9 cellular contexts compared by ENCODE assay signal in the genomic region with DNA sequence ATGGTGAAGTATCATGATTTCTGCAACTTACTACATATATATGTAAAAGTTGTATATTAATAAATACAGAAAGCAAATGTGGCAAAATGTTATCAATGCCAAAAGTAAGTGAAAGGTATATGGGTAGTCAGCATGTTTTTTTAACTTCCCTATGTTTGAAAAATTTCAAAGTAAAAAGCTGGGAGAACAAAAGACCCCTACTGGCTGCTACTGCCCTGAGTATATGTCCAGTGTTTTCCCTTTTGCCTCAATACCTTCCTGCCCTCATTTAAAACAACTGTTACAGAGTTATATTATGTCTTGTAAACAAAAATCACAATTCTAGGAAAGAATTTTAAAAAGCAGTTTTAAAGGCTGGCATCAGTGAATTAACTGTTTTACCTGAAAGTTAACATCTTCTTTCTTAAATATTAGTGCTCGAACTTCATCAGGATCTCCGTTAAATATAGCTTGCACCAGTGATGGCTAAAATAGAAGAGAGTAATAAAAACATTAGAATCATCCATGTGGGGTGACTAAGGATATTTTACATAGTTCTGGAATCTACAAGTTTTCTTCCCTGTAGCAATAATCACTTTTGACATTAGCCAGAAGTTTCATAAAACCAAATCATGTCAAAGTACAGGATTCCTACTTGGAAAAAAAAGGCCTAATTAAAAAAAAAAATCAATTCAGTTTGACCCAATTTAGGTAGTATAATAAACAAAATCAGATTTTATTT. TPM values are rescaled to one million over a fixed set of nuclear protein-coding genes. Genes with fewer than 3 reads are reported as not detected.
DNase-seq lines count a peak whose midpoint lies in the region; ATAC-seq, FAIRE-seq and TF ChIP-seq lines count a peak whose summit lies in the region.
"Had no signal": no experiment of that assay in that cellular context is flagged by ENCODE, and none has a peak within 500 bp of the region (broad histone marks: within the 10 kb centered on the region; RNA-seq: fewer than 3 reads in every experiment).

No MANE protein-coding gene starts in this region.

- H3K4me1 ChIP-seq in A549 = peaks cover 38% of the 10 kb centered on the region
- H3K4me1 ChIP-seq in HCT116 (ENCODE audit: control insufficient read depth in 1 of 2, insufficient read depth in 2 of 2, low read length in 2 of 2) = peaks cover 50 to 59% of the 10 kb centered on the region in 2 experiments
- H3K4me1 ChIP-seq in adrenal gland (replicated peaks in 1 of 2) = peaks cover 4 to 50% of the 10 kb centered on the region in 2 donors
- H3K4me1 ChIP-seq in pancreas = peaks cover 14 to 30% (median 24%) of the 10 kb centered on the region in 3 donors

- 5% methylated on average over 2 of the region's 2 CpGs for WGBS in A549 (ENCODE audit: missing lambda C conversion rate)
- WGBS in adrenal gland, 4 donors = 47 to 71% (median 59%) methylated on average over 2 of the region's 2 CpGs
- WGBS in pancreas, 2 donors = 78 to 87% methylated on average over 2 of the region's 2 CpGs

- no peak for TF ChIP-seq POLR2A in A549 (IDR thresholded peaks at IDR 0.05; ENCODE audit: low read length)
- TF ChIP-seq POLR2A in HCT116 (IDR thresholded peaks at IDR 0.05; ENCODE audit: borderline replicate concordance, extremely low read depth, insufficient read depth, insufficient read length) = no peak
- no peak for TF ChIP-seq POLR2A in adrenal gland (IDR thresholded peaks at IDR 0.05)

- H3K9me3 ChIP-seq in A549 = peaks cover 11% of the 10 kb centered on the region
- no peaks in the 10 kb centered on the region for H3K9me3 ChIP-seq in HCT116 (ENCODE audit: control insufficient read depth in 1 of 2, insufficient read depth in 1 of 2, low read depth in 1 of 2, low read length in 2 of 2)
- peaks cover 0 to 8% (median 0%) of the 10 kb centered on the region in 3 donors for H3K9me3 ChIP-seq in adrenal gland (replicated peaks in 1 of 3)
- H3K9me3 ChIP-seq in pancreas = no peaks in the 10 kb centered on the region

- H3K9me2 ChIP-seq in HCT116 (ENCODE audit: insufficient read depth) = no peaks in the 10 kb centered on the region

- TF ChIP-seq EP300 in A549 (IDR thresholded peaks at IDR 0.05) = no peak

- intact Hi-C loops in HCT116 (cut with micrococcal nuclease) (no loop called here), adrenal gland (cut with DNase I) (no loop called here), pancreas (cut with DNase I) (no loop called here)

- CTCF ChIA-PET in A549 (lab: Yijun Ruan, JAX) = no interaction called here
- CTCF ChIA-PET in HCT116 (lab: Charles Lee) = no interaction called here
- CTCF ChIA-PET in GM10248 (lab: Yijun Ruan, JAX) = interaction anchor here (1.9 to 2.8 kb wide), 2 partner anchors 17 to 19 kb away, joined by 4 to 8 read pairs; no protein-coding TSS in a partner anchor

- peaks cover 74% of the 10 kb centered on the region for H3K79me2 ChIP-seq in HCT116 (ENCODE audit: insufficient read depth, low read length)

- H4K20me1 ChIP-seq in HCT116 (ENCODE audit: insufficient read depth) = no peaks in the 10 kb centered on the region

- H3K36me3 ChIP-seq in HCT116 (ENCODE audit: control insufficient read depth in 1 of 2, insufficient read depth in 2 of 2, low read length in 2 of 2) = 0 out of 4 replicates have a peak, but pooled peaks cover 0 to 6% of the 10 kb centered on the region in 2 experiments
- H3K36me3 ChIP-seq in adrenal gland (replicated peaks in 1 of 2) = no peaks in the 10 kb centered on the region
- H3K36me3 ChIP-seq in pancreas = no peaks in the 10 kb centered on the region

- no TSS peak for BruUV-seq in HCT116 (replicated peaks; lab: Mats Ljungman, UMichigan)

- TF ChIP-seq CTCF in A549 (IDR thresholded peaks at IDR 0.05) = 0 out of 3 replicates have a peak, but pooled peaks have one; percentile 22
- peak in 1 of 3 experiments; percentile 11; a peak in 1 of 6 replicates for TF ChIP-seq CTCF in HCT116 (IDR thresholded peaks at IDR 0.05 in 2 of 3, conservative IDR thresholded peaks at IDR 0.05 in 1 of 3; ENCODE audit: borderline replicate concordance in 1 of 3, insufficient read depth in 1 of 3, low read depth in 2 of 3, low read length in 2 of 3)
- no peak for TF ChIP-seq CTCF in adrenal gland (IDR thresholded peaks at IDR 0.05)
- TF ChIP-seq CTCF in GM10248 (IDR thresholded peaks at IDR 0.05; ENCODE audit: control extremely low read depth, extremely low read depth, low read depth, missing control alignments) = no peak
- TF ChIP-seq CTCF in D721Med (IDR thresholded peaks at IDR 0.05; ENCODE audit: insufficient read depth, missing control alignments) = no peak
- TF ChIP-seq CTCF in pancreas (IDR thresholded peaks at IDR 0.05) = no peak

- no peak overlapping the region for H2AFZ ChIP-seq in HCT116 (ENCODE audit: low read depth, low read length, poor library complexity, severe bottlenecking)

- peak; percentile 32 for FAIRE-seq in A549 (lab: Jason Lieb, UNC)
- no peak for FAIRE-seq in D721Med (lab: Jason Lieb, UNC)
- no peak for FAIRE-seq in pancreas (lab: Jason Lieb, UNC)

- H3K27ac ChIP-seq in A549 = peak overlapping the region; percentile 81 to 92
- H3K27ac ChIP-seq in HCT116 (ENCODE audit: low read depth, low read length) = peak overlapping the region; percentile 92; the same call in 1 of the 2 replicates
- peak overlapping the region in 3 of 5 donors; percentile 38 to 89 (median 88) for H3K27ac ChIP-seq in adrenal gland
- peak overlapping the region in 2 of 4 donors; percentile 9 to 75 for H3K27ac ChIP-seq in pancreas

- H3K4me2 ChIP-seq in A549 (peak overlapping the region; percentile 87), HCT116 (ENCODE audit: low read length) (peak overlapping the region; percentile 79; the same call in 1 of the 2 replicates)

- TF ChIP-seq RAD21 in A549 (conservative IDR thresholded peaks at IDR 0.05 in 1 of 2, IDR thresholded peaks at IDR 0.05 in 1 of 2) (no peak), HCT116 (IDR thresholded peaks at IDR 0.05; ENCODE audit: low read depth) (no peak)

- POLR2A ChIA-PET in A549 (lab: Yijun Ruan, JAX) (no interaction called here), HCT116 (lab: Charles Lee) (no interaction called here), GM10248 (lab: Yijun Ruan, JAX) (no interaction called here)

- no peak for DNase-seq in A549 (ENCODE audit: low read depth in 1 of 2, low spot score in 1 of 2)
- no peak for DNase-seq in HCT116 (ENCODE audit: low read depth, low spot score)
- no peak for DNase-seq in adrenal gland
- peak; percentile 50 to 68 for DNase-seq in lung microvascular endothelial cell (ENCODE audit: low read depth in 2 of 2)
- no peak for DNase-seq in GM10248 (ENCODE audit: extremely low spot score)
- DNase-seq in D721Med (ENCODE audit: insufficient read length, low spot score) = no peak
- DNase-seq in activated CD4-positive, CD25-positive, alpha-beta regulatory T cell (lab: John Stamatoyannopoulos, UW) = no peak
- DNase-seq in pancreas = no peak
- DNase-seq: stimulated activated CD8-positive, alpha-beta memory T cell treated with anti-CD3 and anti-CD28 coated beads, Interleukin-4, amount 100 ng/mL, for 48 hours had no signal

- H3K27me3 ChIP-seq in HCT116 (ENCODE audit: insufficient read depth, low read length) (no peaks in the 10 kb centered on the region), adrenal gland (no peaks in the 10 kb centered on the region), pancreas (no peaks in the 10 kb centered on the region)

- H3K9ac ChIP-seq in HCT116 (ENCODE audit: low read length) = no peak overlapping the region

- ATAC-seq in A549 (peak in 1 of 2 experiments; percentile 48; a peak in 3 of 6 replicates), HCT116 (no peak), pancreas (no peak)

- RAD21 ChIA-PET in HCT116 (lab: Charles Lee; ENCODE audit: low non-redundant PET in 1 of 2, low total read pairs in 2 of 2, uncharacterized antibody in 2 of 2, unreplicated experiment in 2 of 2) = no interaction called here

- H3K4me3 ChIP-seq in A549 = peak overlapping the region; percentile 45
- H3K4me3 ChIP-seq in HCT116 (replicated peaks in 1 of 2; ENCODE audit: low read depth in 1 of 2, low read length in 2 of 2) = no peak overlapping the region
- H3K4me3 ChIP-seq in adrenal gland = peak overlapping the region in 2 of 4 donors; percentile 6 to 48
- no peak overlapping the region for H3K4me3 ChIP-seq in pancreas

TF ChIP-seq in A549, 52 proteins besides CTCF, POLR2A, EP300 and RAD21:
- no peak for TF ChIP-seq CBX2 (IDR thresholded peaks at IDR 0.05; ENCODE audit: borderline replicate concordance, low read depth)
- peak; percentile 15; the same call in 1 of the 3 replicates for TF ChIP-seq SMC3 (IDR thresholded peaks at IDR 0.05)

TF ChIP-seq in HCT116, 20 proteins besides CTCF, POLR2A, EP300 and RAD21:
- TF ChIP-seq SIN3A (IDR thresholded peaks at IDR 0.05; ENCODE audit: low read depth) (no peak), ZFX (IDR thresholded peaks at IDR 0.05) (no peak), EZH2 (IDR thresholded peaks at IDR 0.05) (no peak), CBX3 (IDR thresholded peaks at IDR 0.05; ENCODE audit: low read depth) (no peak), JUND (IDR thresholded peaks at IDR 0.05) (no peak), TCF7L2 (IDR thresholded peaks at IDR 0.05; ENCODE audit: borderline replicate concordance, extremely low read depth, insufficient read depth, insufficient read length) (no peak)
TF ChIP-seq in HCT116: peak in this region for 0.

RNA-seq across cellular contexts. Expression of a gene that starts 2.8 kb away (rescaled TPM):
- polyA plus RNA-seq in A549 (2011; rRNA removed) (72.0 and 73.2 TPM in 2 replicates), A549 (2017; fragmentation: RNase III; extraction: RNeasy Plus Mini Kit Qiagen cat#74134 plus additional on column Dnase treatment) (29.4 to 31.2 TPM (median 29.9 TPM) in 3 replicates), adrenal gland (10 to 100 TPM; 11.0 to 16.9 (median 16.2) TPM), pancreas (10 to 100 TPM in 1 of 2 donors, 1 to 10 TPM in 1; 9.5 to 10.7 TPM)
- 20.7 and 25.2 TPM in 2 replicates for polyA plus RNA-seq in A549 (2012; cell fraction: cytosol; rRNA removed)
- polyA plus RNA-seq in A549 (2012; cell fraction: nucleus; rRNA removed) = 24.7 and 33.9 TPM in 2 replicates
- polyA minus RNA-seq in A549 (2011; rRNA and poly(A)+ RNA removed) = 91.7 and 93.3 TPM in 2 replicates
- total RNA-seq in HCT116 (2021; ENCODE audit: unreplicated experiment) (47.5 TPM), adrenal gland (10 to 100 TPM; 14.0 to 71.7 (median 49.7) TPM), lung microvascular endothelial cell (40.3 and 72.4 TPM in 2 replicates), pancreas (10 to 100 TPM; 25.7 to 40.5 (median 32.3) TPM)
- polyA plus RNA-seq in HCT116 (2012) = 27.9 and 28.7 TPM in 2 replicates

Comparison
In these comparisons a context has a peak if more than half of its experiments do, and no peak if none do; other contexts are left out.
1. DNase-seq: peak in lung microvascular endothelial cell (2 of 2); none in A549 (0 of 2), HCT116 (single experiment), adrenal gland (0 of 7), GM10248 (single experiment), D721Med (single experiment), activated CD4-positive, CD25-positive, alpha-beta regulatory T cell (0 of 4) and pancreas (0 of 6).